Comparison of ENCODE assay signal across 9 cellular contexts in genomic region chr4:140427919-140428471, GRCh38. TPM values are rescaled to one million over a fixed set of nuclear protein-coding genes. Genes with fewer than 3 reads are reported as not detected.
DNase-seq lines count a peak whose midpoint lies in the region; ATAC-seq and TF ChIP-seq lines count a peak whose summit lies in the region.
"Had no signal": no experiment of that assay in that cellular context is flagged by ENCODE, and none has a peak within 500 bp of the region (broad histone marks: within the 10 kb centered on the region; RNA-seq: fewer than 3 reads in every experiment).

No MANE protein-coding gene starts in this region.

- H3K36me3 Mint-ChIP-seq in nephron progenitor cell (ENCODE audit: low read depth) = peaks cover 9% of the 10 kb centered on the region

- H3K4me3 ChIP-seq in dorsolateral prefrontal cortex = peak overlapping the region; percentile 41 to 89 (median 74)

- peaks cover 14% of the 10 kb centered on the region for H3K4me1 Mint-ChIP-seq in nephron progenitor cell

- intact Hi-C loops in dorsolateral prefrontal cortex (cut with DNase I) = loop anchor here in 1 of 2 donors (1.0 kb wide), 1 partner anchor 55 kb away; the partner anchor contains the start of gene SCOC

- H3K9me3 Mint-ChIP-seq in nephron progenitor cell = no peaks in the 10 kb centered on the region

- no peak for ATAC-seq in HG03175 (IDR thresholded peaks at IDR 0.05; ENCODE audit: unreplicated experiment)

- peak overlapping the region; percentile 90 for H3K4me3 Mint-ChIP-seq in nephron progenitor cell

- H3K27ac ChIP-seq in dorsolateral prefrontal cortex = peak overlapping the region in 6 of 59 donors; percentile 5 to 76 (median 61)

- DNase-seq in DMS153 treated with DMSO at 0.1 percent for 48 hours (lab: John Stamatoyannopoulos, UW; ENCODE audit: unreplicated experiment) = peak; percentile 57
- DNase-seq in NAMALWA (ENCODE audit: low spot score) = peak; percentile 34
- no peak for DNase-seq in dorsolateral prefrontal cortex
- no peak for DNase-seq in nephron progenitor cell
- no peak for DNase-seq in iPS-NIHi11 (ENCODE audit: low spot score)
- DNase-seq in stimulated activated CD4-positive, alpha-beta T cell treated with anti-CD3 and anti-CD28 coated beads, Interleukin-15, amount 100 ng/mL, for 24 hours = no peak
- no peak for DNase-seq in NCI-H187 (lab: John Stamatoyannopoulos, UW)

- peaks cover 0 to 3% (median 0%) of the 10 kb centered on the region in 45 donors for H3K27me3 ChIP-seq in dorsolateral prefrontal cortex

- peaks cover 57% of the 10 kb centered on the region for H3K27me3 Mint-ChIP-seq in nephron progenitor cell (ENCODE audit: low read depth, poor library complexity)

- TF ChIP-seq CTCF in dorsolateral prefrontal cortex (IDR thresholded peaks at IDR 0.05 in 54 of 56, conservative IDR thresholded peaks at IDR 0.05 in 2 of 56; ENCODE audit: low read depth in 1 of 56, partially characterized antibody in 56 of 56) (peak in 1 of 56 donors; percentile 2), nephron progenitor cell (IDR thresholded peaks at IDR 0.05) (no peak)

- H3K27ac Mint-ChIP-seq in nephron progenitor cell = no peak overlapping the region

RNA-seq across cellular contexts. Expression of gene CLGN, which starts 0.5 kb away (rescaled TPM):
- 1 to 10 TPM; 1.5 to 7.8 (median 4.2) TPM for total RNA-seq in dorsolateral prefrontal cortex
- total RNA-seq: T-helper 1 cell treated with Interleukin-12 subunit alpha and Interleukin-12 subunit beta and Interleukin-4 antibody, amounts not matched to agents 30 ng/mL and 1 ng/mL, for 36 hours had no signal

RNA-seq across cellular contexts. Expression of gene SCOC, which starts 54.5 kb away (rescaled TPM):
- total RNA-seq in dorsolateral prefrontal cortex = 100 to 1,000 TPM in 72 of 120 experiments, 10 to 100 TPM in 48; 41.1 to 150 (median 105) TPM

Comparison
In these comparisons a context has a peak if more than half of its experiments do, and no peak if none do; other contexts are left out.
1. DNase-seq: peak in DMS153 treated with DMSO at 0.1 percent for 48 hours (single experiment) and NAMALWA (single experiment); none in dorsolateral prefrontal cortex (0 of 10), nephron progenitor cell (single experiment), iPS-NIHi11 (single experiment), stimulated activated CD4-positive, alpha-beta T cell treated with anti-CD3 and anti-CD28 coated beads, Interleukin-15, amount 100 ng/mL, for 24 hours (single experiment) and NCI-H187 (0 of 2).